2 cellular contexts compared by ENCODE assay signal in the genomic region with DNA sequence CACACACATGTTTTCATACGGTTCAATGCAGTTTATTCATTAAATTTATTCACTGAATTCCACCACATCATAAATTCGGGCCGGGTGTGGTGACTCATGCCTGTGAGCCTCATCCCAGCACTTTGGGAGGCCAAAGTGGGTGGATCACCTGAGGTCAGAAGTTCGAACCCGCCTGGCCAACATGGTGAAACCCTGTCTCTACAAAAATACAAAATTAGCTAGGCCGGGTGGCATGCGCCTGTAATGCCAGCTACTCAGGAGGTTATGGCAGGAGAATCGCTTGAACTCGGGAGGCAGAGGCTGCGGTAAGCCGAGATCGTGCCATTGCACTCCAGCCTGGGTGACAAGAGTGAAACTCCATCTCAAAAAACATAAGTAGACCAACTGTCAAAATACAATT.
TF ChIP-seq lines count a peak whose summit lies in the region.

No MANE protein-coding gene starts in this region.

TF ChIP-seq in HepG2, 621 proteins besides CTCF, POLR2A, EP300 and RAD21 (continued from another document):
- TF ChIP-seq CBX5 (CRISPR knock-in tag; IDR thresholded peaks at IDR 0.05; ENCODE audit: borderline replicate concordance) = no peak
- TF ChIP-seq MXI1 (IDR thresholded peaks at IDR 0.05; ENCODE audit: borderline replicate concordance, low read depth, low read length) = no peak
- TF ChIP-seq ZNF564 (CRISPR knock-in tag; IDR thresholded peaks at IDR 0.05) = no peak
- TF ChIP-seq, protein P1, sequence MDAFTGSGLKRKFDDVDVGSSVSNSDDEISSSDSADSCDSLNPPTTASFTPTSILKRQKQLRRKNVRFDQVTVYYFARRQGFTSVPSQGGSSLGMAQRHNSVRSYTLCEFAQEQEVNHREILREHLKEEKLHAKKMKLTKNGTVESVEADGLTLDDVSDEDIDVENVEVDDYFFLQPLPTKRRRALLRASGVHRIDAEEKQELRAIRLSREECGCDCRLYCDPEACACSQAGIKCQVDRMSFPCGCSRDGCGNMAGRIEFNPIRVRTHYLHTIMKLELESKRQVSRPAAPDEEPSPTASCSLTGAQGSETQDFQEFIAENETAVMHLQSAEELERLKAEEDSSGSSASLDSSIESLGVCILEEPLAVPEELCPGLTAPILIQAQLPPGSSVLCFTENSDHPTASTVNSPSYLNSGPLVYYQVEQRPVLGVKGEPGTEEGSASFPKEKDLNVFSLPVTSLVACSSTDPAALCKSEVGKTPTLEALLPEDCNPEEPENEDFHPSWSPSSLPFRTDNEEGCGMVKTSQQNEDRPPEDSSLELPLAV (CRISPR knock-in tag; conservative IDR thresholded peaks at IDR 0.05; ENCODE audit: low read depth) = no peak
- TF ChIP-seq ZNF292 (CRISPR knock-in tag; IDR thresholded peaks at IDR 0.05; ENCODE audit: borderline replicate concordance, low read depth) = no peak
- no peak for TF ChIP-seq ARNT (IDR thresholded peaks at IDR 0.05)
- TF ChIP-seq, protein P2, sequence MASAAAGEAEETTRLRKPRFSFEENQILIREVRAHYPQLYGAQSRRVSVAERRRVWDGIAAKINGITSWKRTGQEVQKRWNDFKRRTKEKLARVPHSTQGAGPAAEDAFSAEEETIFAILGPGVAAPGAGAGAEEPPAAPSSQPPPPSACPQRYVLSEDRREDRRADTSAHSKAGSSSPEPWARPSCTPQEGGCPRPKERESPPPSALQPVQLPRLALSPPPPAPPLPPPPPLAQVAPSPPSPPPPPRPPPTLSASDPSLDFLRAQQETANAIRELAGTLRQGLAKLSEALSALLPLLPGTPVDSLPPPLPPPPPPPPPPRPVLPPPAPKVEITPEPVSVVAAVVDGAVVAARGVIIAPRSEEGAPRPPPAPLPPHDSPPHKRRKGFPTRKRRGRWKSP (CRISPR knock-in tag; IDR thresholded peaks at IDR 0.05) = no peak
- no peak for TF ChIP-seq HOXA9 (CRISPR knock-in tag; IDR thresholded peaks at IDR 0.05; ENCODE audit: borderline replicate concordance)
- no peak for TF ChIP-seq DPF2 (CRISPR knock-in tag; IDR thresholded peaks at IDR 0.05; ENCODE audit: borderline replicate concordance, low read depth)
- no peak for TF ChIP-seq ZNF737 (CRISPR knock-in tag; IDR thresholded peaks at IDR 0.05; ENCODE audit: borderline replicate concordance)
- TF ChIP-seq KDM5B (CRISPR knock-in tag; IDR thresholded peaks at IDR 0.05; ENCODE audit: borderline replicate concordance) = no peak
- no peak for TF ChIP-seq TEAD3 (CRISPR knock-in tag; optimal IDR thresholded peaks at IDR 0.05; ENCODE audit: borderline replicate concordance)

TF ChIP-seq in SK-N-SH treated with all-trans-retinoic acid at 6 μM for 48 hours, 23 proteins besides CTCF, POLR2A, EP300 and RAD21 (continued from another document):
- TF ChIP-seq, protein P3, sequence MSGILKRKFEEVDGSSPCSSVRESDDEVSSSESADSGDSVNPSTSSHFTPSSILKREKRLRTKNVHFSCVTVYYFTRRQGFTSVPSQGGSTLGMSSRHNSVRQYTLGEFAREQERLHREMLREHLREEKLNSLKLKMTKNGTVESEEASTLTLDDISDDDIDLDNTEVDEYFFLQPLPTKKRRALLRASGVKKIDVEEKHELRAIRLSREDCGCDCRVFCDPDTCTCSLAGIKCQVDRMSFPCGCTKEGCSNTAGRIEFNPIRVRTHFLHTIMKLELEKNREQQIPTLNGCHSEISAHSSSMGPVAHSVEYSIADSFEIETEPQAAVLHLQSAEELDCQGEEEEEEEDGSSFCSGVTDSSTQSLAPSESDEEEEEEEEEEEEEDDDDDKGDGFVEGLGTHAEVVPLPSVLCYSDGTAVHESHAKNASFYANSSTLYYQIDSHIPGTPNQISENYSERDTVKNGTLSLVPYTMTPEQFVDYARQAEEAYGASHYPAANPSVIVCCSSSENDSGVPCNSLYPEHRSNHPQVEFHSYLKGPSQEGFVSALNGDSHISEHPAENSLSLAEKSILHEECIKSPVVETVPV (CRISPR knock-in tag; IDR thresholded peaks at IDR 0.05) = no peak
- TF ChIP-seq TOX (CRISPR knock-in tag; IDR thresholded peaks at IDR 0.05; ENCODE audit: borderline replicate concordance) (no peak), ZFP30 (CRISPR knock-in tag; IDR thresholded peaks at IDR 0.05) (no peak), ZNF565 (CRISPR knock-in tag; conservative IDR thresholded peaks at IDR 0.05; ENCODE audit: low read depth) (no peak), CSDC2 (CRISPR knock-in tag; IDR thresholded peaks at IDR 0.05) (no peak), OSR1 (CRISPR knock-in tag; IDR thresholded peaks at IDR 0.05) (no peak)
- TF ChIP-seq, protein P4, sequence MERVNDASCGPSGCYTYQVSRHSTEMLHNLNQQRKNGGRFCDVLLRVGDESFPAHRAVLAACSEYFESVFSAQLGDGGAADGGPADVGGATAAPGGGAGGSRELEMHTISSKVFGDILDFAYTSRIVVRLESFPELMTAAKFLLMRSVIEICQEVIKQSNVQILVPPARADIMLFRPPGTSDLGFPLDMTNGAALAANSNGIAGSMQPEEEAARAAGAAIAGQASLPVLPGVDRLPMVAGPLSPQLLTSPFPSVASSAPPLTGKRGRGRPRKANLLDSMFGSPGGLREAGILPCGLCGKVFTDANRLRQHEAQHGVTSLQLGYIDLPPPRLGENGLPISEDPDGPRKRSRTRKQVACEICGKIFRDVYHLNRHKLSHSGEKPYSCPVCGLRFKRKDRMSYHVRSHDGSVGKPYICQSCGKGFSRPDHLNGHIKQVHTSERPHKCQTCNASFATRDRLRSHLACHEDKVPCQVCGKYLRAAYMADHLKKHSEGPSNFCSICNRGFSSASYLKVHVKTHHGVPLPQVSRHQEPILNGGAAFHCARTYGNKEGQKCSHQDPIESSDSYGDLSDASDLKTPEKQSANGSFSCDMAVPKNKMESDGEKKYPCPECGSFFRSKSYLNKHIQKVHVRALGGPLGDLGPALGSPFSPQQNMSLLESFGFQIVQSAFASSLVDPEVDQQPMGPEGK (CRISPR knock-in tag; IDR thresholded peaks at IDR 0.05; ENCODE audit: borderline replicate concordance) = no peak
